1 cellular context compared by ENCODE assay signal in genomic region chr15:40438712-40439111, GRCh38.
TF ChIP-seq lines count a peak whose summit lies in the region.

No MANE protein-coding gene starts in this region.

TF ChIP-seq in K562, 482 proteins besides CTCF, POLR2A, EP300 and RAD21:
- TF ChIP-seq NR2C2 (CRISPR knock-in tag; IDR thresholded peaks at IDR 0.05), result 0 out of 2 replicates have a peak, but pooled peaks have one; percentile 31
- no peak for TF ChIP-seq NR2C2 (tag; IDR thresholded peaks at IDR 0.05)
- TF ChIP-seq ZFP36 (IDR thresholded peaks at IDR 0.05; ENCODE audit: low read depth, low read length, partially characterized antibody), result no peak
